ENCODE assay signal across 9 cellular contexts in genomic region chr12:121872546-121873223, GRCh38. TPM values are rescaled to one million over a fixed set of nuclear protein-coding genes. Genes with fewer than 3 reads are reported as not detected.
DNase-seq lines count a peak whose midpoint lies in the region; ATAC-seq and TF ChIP-seq lines count a peak whose summit lies in the region.
"Had no signal": no experiment of that assay in that cellular context is flagged by ENCODE, and none has a peak within 500 bp of the region (broad histone marks: within the 10 kb centered on the region; RNA-seq: fewer than 3 reads in every experiment).

No MANE protein-coding gene starts in this region.

- TF ChIP-seq CTCF in nephron (IDR thresholded peaks at IDR 0.05; ENCODE audit: unreplicated experiment in 3 of 3) (no peak), ascending aorta (IDR thresholded peaks at IDR 0.05) (no peak)

- H3K9me3 Mint-ChIP-seq in dendritic cell treated with granulocyte-macrophage colony-stimulating factor and Interleukin-4, amounts not matched to agents 40 ng/mL and 50 ng/mL, for 4 days = no peaks in the 10 kb centered on the region
- no peaks in the 10 kb centered on the region for H3K9me3 Mint-ChIP-seq in nephron

- H3K27ac ChIP-seq in ascending aorta = no peak overlapping the region

- H3K4me1 Mint-ChIP-seq in dendritic cell treated with granulocyte-macrophage colony-stimulating factor and Interleukin-4, amounts not matched to agents 40 ng/mL and 50 ng/mL, for 4 days (ENCODE audit: low read depth) = peaks cover 52% of the 10 kb centered on the region
- H3K4me1 Mint-ChIP-seq in nephron = peaks cover 8% of the 10 kb centered on the region

- H3K27me3 ChIP-seq in ascending aorta = no peaks in the 10 kb centered on the region

- H3K36me3 Mint-ChIP-seq in dendritic cell treated with granulocyte-macrophage colony-stimulating factor and Interleukin-4, amounts not matched to agents 40 ng/mL and 50 ng/mL, for 4 days (ENCODE audit: low read depth) = no peaks in the 10 kb centered on the region
- H3K36me3 Mint-ChIP-seq in nephron (ENCODE audit: low read depth) = no peaks in the 10 kb centered on the region

- no peaks in the 10 kb centered on the region for H3K27me3 Mint-ChIP-seq in dendritic cell treated with granulocyte-macrophage colony-stimulating factor and Interleukin-4, amounts not matched to agents 40 ng/mL and 50 ng/mL, for 4 days
- no peaks in the 10 kb centered on the region for H3K27me3 Mint-ChIP-seq in nephron (ENCODE audit: low read depth)

- no peak overlapping the region for H3K4me3 ChIP-seq in ascending aorta

- intact Hi-C loops in dendritic cell treated with granulocyte-macrophage colony-stimulating factor and Interleukin-4, amounts not matched to agents 40 ng/mL and 50 ng/mL, for 4 days (cut with micrococcal nuclease) = no loop called here
- intact Hi-C loops in ascending aorta (cut with DNase I) = no loop called here

- ATAC-seq in HG02840 (IDR thresholded peaks at IDR 0.05; ENCODE audit: low FRiP score, unreplicated experiment) = no peak

- no peaks in the 10 kb centered on the region for H3K9me3 ChIP-seq in ascending aorta

- H3K36me3 ChIP-seq in ascending aorta = no peaks in the 10 kb centered on the region

- H3K4me3 Mint-ChIP-seq in dendritic cell treated with granulocyte-macrophage colony-stimulating factor and Interleukin-4, amounts not matched to agents 40 ng/mL and 50 ng/mL, for 4 days = no peak overlapping the region
- H3K4me3 Mint-ChIP-seq in nephron = no peak overlapping the region

- in situ Hi-C loops in G401 (cut with HindIII; ENCODE audit: low sequenced_read_pairs) = no loop called here

- no peaks in the 10 kb centered on the region for H3K4me1 ChIP-seq in ascending aorta

- DNase-seq in G401 (ENCODE audit: low spot score) (peak; percentile 94), NCI-H446 (lab: John Stamatoyannopoulos, UW) (peak; percentile 64 to 90), NCI-H2107 treated with DMSO at 0.1 percent for 48 hours (lab: John Stamatoyannopoulos, UW; ENCODE audit: unreplicated experiment) (no peak), ascending aorta (ENCODE audit: low spot score in 2 of 2) (no peak), globus pallidus (ENCODE audit: low spot score) (no peak)
- DNase-seq: NCI-H526 treated with DMSO at 0.1 percent for 48 hours had no signal

- peak overlapping the region; percentile 79 for H3K27ac Mint-ChIP-seq in dendritic cell treated with granulocyte-macrophage colony-stimulating factor and Interleukin-4, amounts not matched to agents 40 ng/mL and 50 ng/mL, for 4 days
- H3K27ac Mint-ChIP-seq in nephron = peak overlapping the region; percentile 94 to 98 (median 94)

RNA-seq across cellular contexts. Expression of gene HPD, which starts 14.0 kb away (rescaled TPM):
- 16.2 and 20.0 TPM in 2 replicates for total RNA-seq in G401 (2014; rRNA removed; shearing (Covaris generic))
- total RNA-seq in ascending aorta = 0.96 TPM

RNA-seq across cellular contexts. Expression of gene PSMD9, which starts 15.9 kb away (rescaled TPM):
- total RNA-seq in G401 (2014; rRNA removed; shearing (Covaris generic)) = 65.2 and 96.5 TPM in 2 replicates
- total RNA-seq in ascending aorta = 49.8 TPM

RNA-seq across cellular contexts. Expression of gene CFAP251, which starts 45.7 kb away (rescaled TPM):
- total RNA-seq in G401 (2014; rRNA removed; shearing (Covaris generic)) = 0.31 and 0.44 TPM in 2 replicates
- total RNA-seq in ascending aorta = 0.75 TPM

Comparison
In these comparisons a context has a peak if more than half of its experiments do, and no peak if none do; other contexts are left out.
1. DNase-seq: peak in G401 (single experiment) and NCI-H446 (2 of 2); none in NCI-H2107 treated with DMSO at 0.1 percent for 48 hours (single experiment), ascending aorta (0 of 2) and globus pallidus (single experiment).